Comparison of ENCODE assay signal across 8 cellular contexts in genomic region chr1:14924012-14924452, GRCh38.
DNase-seq lines count a peak whose midpoint lies in the region; ATAC-seq and TF ChIP-seq lines count a peak whose summit lies in the region.

No MANE protein-coding gene starts in this region.

- peak overlapping the region in 1 of 3 donors; percentile 78 for H3K4me3 Mint-ChIP-seq in T-cell

- H3K27me3 ChIP-seq in BJ (ENCODE audit: control insufficient read depth, insufficient read depth, low read length): no peaks in the 10 kb centered on the region

- no peaks in the 10 kb centered on the region for H3K36me3 Mint-ChIP-seq in T-cell

- POLR2A ChIA-PET in BJ (lab: Charles Lee) (no interaction called here), T-cell (lab: Charles Lee) (no interaction called here)

- ATAC-seq in T-cell (replicated peaks in 1 of 4) (peak; percentile 70 to 90 (median 72)), GM21737 (IDR thresholded peaks at IDR 0.05; ENCODE audit: unreplicated experiment) (no peak)

- CTCF ChIA-PET in BJ (lab: Yijun Ruan, JAX) (interaction anchor here (1.0 to 1.4 kb wide), 2 partner anchors 96 to 104 kb away, joined by 3 to 10 read pairs; no protein-coding TSS in a partner anchor), T-cell (lab: Charles Lee) (no interaction called here)

- H3K9me3 Mint-ChIP-seq in T-cell: no peaks in the 10 kb centered on the region

- no peaks in the 10 kb centered on the region for H3K36me3 ChIP-seq in BJ (ENCODE audit: control insufficient read depth, insufficient read depth, low read length)

- TF ChIP-seq CTCF in BJ (IDR thresholded peaks at IDR 0.05; ENCODE audit: insufficient read depth, low read depth, low read length): no peak
- TF ChIP-seq CTCF in cardiac fibroblast (IDR thresholded peaks at IDR 0.05; ENCODE audit: low read depth, low read length): no peak

- H3K4me1 Mint-ChIP-seq in T-cell: peaks cover 5 to 15% (median 7%) of the 10 kb centered on the region in 3 donors

- no peak overlapping the region for H3K27ac Mint-ChIP-seq in T-cell

- peak overlapping the region; percentile 75 for H3K4me3 ChIP-seq in BJ (ENCODE audit: low read depth, low read length)
- H3K4me3 ChIP-seq in cardiac fibroblast (replicated peaks in 1 of 2; ENCODE audit: low read depth in 2 of 2, low read length in 2 of 2): peak overlapping the region; percentile 11 to 42

- DNase-seq in BJ (ENCODE audit: low read depth) (no peak), HCEC 1CT (peak; percentile 50), T-cell (peak in 20 of 34 experiments; percentile 6 to 29 (median 14)), cardiac fibroblast (ENCODE audit: low read depth in 2 of 2) (peak; percentile 30 to 80), islet precursor cell (peak; percentile 82), cerebellar cortex (ENCODE audit: low spot score) (no peak)
- DNase-seq in stimulated activated CD4-positive, alpha-beta T cell treated with anti-CD3 and anti-CD28 coated beads, Interleukin-4, amount 100 ng/mL, for 48 hours (ENCODE audit: low read depth in 2 of 2): peak; percentile 8 to 13

- H3K27me3 Mint-ChIP-seq in T-cell: peaks cover 43 to 55% of the 10 kb centered on the region in 2 donors

Comparison
In these comparisons a context has a peak if more than half of its experiments do, and no peak if none do; other contexts are left out.
1. DNase-seq: peak in HCEC 1CT (single experiment), T-cell (20 of 34), cardiac fibroblast (2 of 2), islet precursor cell (single experiment) and stimulated activated CD4-positive, alpha-beta T cell treated with anti-CD3 and anti-CD28 coated beads, Interleukin-4, amount 100 ng/mL, for 48 hours (2 of 2); none in BJ (single experiment) and cerebellar cortex (single experiment).